Comparison of ENCODE assay signal across 10 cellular contexts in the genomic region with DNA sequence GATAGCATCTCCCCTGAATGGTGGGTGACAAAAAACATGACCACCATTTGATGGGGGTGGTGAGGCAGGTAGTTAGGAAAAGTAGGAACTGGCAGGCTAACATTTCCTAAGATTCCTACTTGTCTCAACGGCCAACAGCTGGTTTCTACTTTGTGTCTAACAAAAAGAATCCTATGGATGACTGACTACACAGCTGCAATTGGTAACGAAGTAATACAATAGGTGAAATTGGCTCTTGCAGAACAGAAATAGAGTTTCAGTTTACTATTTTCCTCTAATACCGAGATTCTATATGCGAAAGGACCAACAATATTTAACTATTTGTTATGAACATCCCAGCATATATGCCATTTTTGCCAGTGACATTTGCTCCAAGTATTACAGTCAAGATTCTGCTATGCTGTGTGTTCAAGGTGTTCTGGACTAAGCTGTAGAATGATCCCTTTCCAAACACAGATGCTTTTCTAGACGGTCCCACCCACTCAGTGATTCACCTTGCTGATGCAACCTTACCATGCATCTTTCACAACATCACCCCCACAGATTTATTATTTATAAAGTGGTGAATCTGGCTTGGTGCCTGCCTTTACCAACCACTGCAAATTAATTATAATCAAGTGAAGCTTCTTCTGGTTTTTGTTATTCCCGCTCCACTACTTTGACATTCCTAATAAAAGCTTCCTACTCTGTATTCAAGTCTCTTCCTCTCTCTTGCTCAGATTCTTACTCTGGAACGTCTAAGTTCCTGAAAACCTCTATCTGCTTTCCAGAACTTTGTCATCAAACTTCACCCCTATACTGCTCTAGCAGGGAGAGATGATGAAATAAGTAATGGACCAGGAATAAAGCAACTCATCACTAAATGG. TPM values are rescaled to one million over a fixed set of nuclear protein-coding genes. Genes with fewer than 3 reads are reported as not detected.
DNase-seq lines count a peak whose midpoint lies in the region; FAIRE-seq and TF ChIP-seq lines count a peak whose summit lies in the region.
"Had no signal": no experiment of that assay in that cellular context is flagged by ENCODE, and none has a peak within 500 bp of the region (broad histone marks: within the 10 kb centered on the region; RNA-seq: fewer than 3 reads in every experiment).

No MANE protein-coding gene starts in this region.

- 94% methylated on average over 3 to 7 of the region's 7 CpGs for WGBS in endodermal cell (ENCODE audit: insufficient coverage in 1 of 2, insufficient read length in 1 of 2), 2 experiments

- H3K36me3 Mint-ChIP-seq in endodermal cell (ENCODE audit: low read depth), result peaks cover 22% of the 10 kb centered on the region

- H3K27me3 Mint-ChIP-seq in endodermal cell (ENCODE audit: insufficient read depth), result no peaks in the 10 kb centered on the region

- FAIRE-seq in urothelium cell line (lab: Jason Lieb, UNC), result no peak

- peak; percentile 33 for DNase-seq in stimulated activated naive CD4-positive, alpha-beta T cell treated with Interleukin-2 at 50 U/mL for 16 hours (lab: John Stamatoyannopoulos, UW)
- no peak for DNase-seq in stimulated activated naive CD4-positive, alpha-beta T cell (lab: John Stamatoyannopoulos, UW)
- peak; percentile 16 for DNase-seq in activated T-cell treated with anti-CD3 and anti-CD28 coated beads for 48 hours (ENCODE audit: low read depth)
- peak; percentile 34 for DNase-seq in glomerular visceral epithelial cell (ENCODE audit: extremely low spot score)
- DNase-seq in urothelium cell line (ENCODE audit: low spot score), result peak; percentile 38
- no peak for DNase-seq in endodermal cell
- no peak for DNase-seq in SKM-1 (lab: John Stamatoyannopoulos, UW; ENCODE audit: unreplicated experiment)
- no peak for DNase-seq in HUDEP-2 (lab: John Stamatoyannopoulos, UW; ENCODE audit: unreplicated experiment in 76 of 76)
- DNase-seq: central memory CD4-positive, alpha-beta T cell; GOT3 had no signal

- no peak overlapping the region for H3K9ac ChIP-seq in endodermal cell (ENCODE audit: extremely low read depth, low read length, poor library complexity, severe bottlenecking)

- no peak for TF ChIP-seq CTCF in endodermal cell (conservative IDR thresholded peaks at IDR 0.05)

- no peaks in the 10 kb centered on the region for H3K9me3 Mint-ChIP-seq in endodermal cell

- peaks cover 15% of the 10 kb centered on the region for H3K4me1 Mint-ChIP-seq in endodermal cell

- no peaks in the 10 kb centered on the region for H3K27me3 ChIP-seq in endodermal cell (ENCODE audit: control insufficient read depth, insufficient read depth, low read length, poor library complexity, severe bottlenecking)

- no peak overlapping the region for H3K4me3 Mint-ChIP-seq in endodermal cell

- peaks cover 31% of the 10 kb centered on the region for H3K36me3 ChIP-seq in endodermal cell (ENCODE audit: control insufficient read depth, insufficient read depth, low read length)

- no peak overlapping the region for H3K27ac Mint-ChIP-seq in endodermal cell

- no peak overlapping the region for H3K4me3 ChIP-seq in endodermal cell (ENCODE audit: low read length)

- no peak overlapping the region for H3K27ac ChIP-seq in endodermal cell (ENCODE audit: low read depth, low read length)

- H3K4me1 ChIP-seq in endodermal cell (ENCODE audit: control insufficient read depth, insufficient read depth, low read length), result peaks cover 5% of the 10 kb centered on the region

- H3K9me3 ChIP-seq in endodermal cell (ENCODE audit: control insufficient read depth, low read length), result no peaks in the 10 kb centered on the region

RNA-seq across cellular contexts. Expression of a gene that starts 16.8 kb away (rescaled TPM):
- 10 to 100 TPM; 27.6 to 32.8 TPM for total RNA-seq in endodermal cell
- polyA plus RNA-seq in endodermal cell (2013, experiment 1 of 2), result 40.6 TPM
- 45.4 TPM for polyA plus RNA-seq in endodermal cell (2013, experiment 2 of 2)

RNA-seq across cellular contexts. Expression of a gene that starts 17.2 kb away (rescaled TPM):
- total RNA-seq in endodermal cell, result 10 to 100 TPM; 38.4 to 49.6 TPM
- polyA plus RNA-seq in endodermal cell (2013, experiment 1 of 2), result 29.0 TPM
- 30.3 TPM for polyA plus RNA-seq in endodermal cell (2013, experiment 2 of 2)

RNA-seq across cellular contexts. Expression of a gene that starts 30.5 kb away (rescaled TPM):
- 10 to 100 TPM; 46.5 to 48.5 TPM for total RNA-seq in endodermal cell
- polyA plus RNA-seq in endodermal cell (2013, experiment 1 of 2), result 52.4 TPM
- 41.7 TPM for polyA plus RNA-seq in endodermal cell (2013, experiment 2 of 2)

Comparison
In these comparisons a context has a peak if more than half of its experiments do, and no peak if none do; other contexts are left out.
1. DNase-seq: peak in stimulated activated naive CD4-positive, alpha-beta T cell treated with Interleukin-2 at 50 U/mL for 16 hours (single experiment), activated T-cell treated with anti-CD3 and anti-CD28 coated beads for 48 hours (single experiment), glomerular visceral epithelial cell (single experiment) and urothelium cell line (single experiment); none in stimulated activated naive CD4-positive, alpha-beta T cell (0 of 6), endodermal cell (single experiment), SKM-1 (single experiment) and HUDEP-2 (0 of 76).